9 cellular contexts compared by ENCODE assay signal in genomic region chr17:64503341-64503740, GRCh38. TPM values are rescaled to one million over a fixed set of nuclear protein-coding genes. Genes with fewer than 3 reads are reported as not detected.
DNase-seq lines count a peak whose midpoint lies in the region; ATAC-seq and TF ChIP-seq lines count a peak whose summit lies in the region.
"Had no signal": no experiment of that assay in that cellular context is flagged by ENCODE, and none has a peak within 500 bp of the region (broad histone marks: within the 10 kb centered on the region; RNA-seq: fewer than 3 reads in every experiment).

No MANE protein-coding gene starts in this region.

- DNase-seq in GM23338 (ENCODE audit: low spot score) (no peak), natural killer cell (no peak), GM19238 (ENCODE audit: insufficient read length, low spot score) (no peak), NCI-H1048 (lab: John Stamatoyannopoulos, UW) (no peak), ACHN (no peak)
- no peak for DNase-seq in activated naive CD8-positive, alpha-beta T cell treated with anti-CD3 and anti-CD28 coated beads for 36 hours
- DNase-seq: NCI-H1436, retina had no signal

- H3K27me3 ChIP-seq in GM23338 (ENCODE audit: insufficient read depth), result no peaks in the 10 kb centered on the region

- H3K4me2 ChIP-seq in GM23338, result no peak overlapping the region

- peaks cover 83% of the 10 kb centered on the region for H3K79me2 ChIP-seq in GM23338 (replicated peaks; ENCODE audit: insufficient read depth)

- H3K9me2 ChIP-seq in GM23338 (ENCODE audit: insufficient read depth), result no peaks in the 10 kb centered on the region

- intact Hi-C loops in natural killer cell (cut with micrococcal nuclease), result no loop called here

- H3K4me1 Mint-ChIP-seq in GM23338 (peaks cover 62% of the 10 kb centered on the region), natural killer cell (peaks cover 86% of the 10 kb centered on the region in 2 donors)
- H3K4me1 Mint-ChIP-seq in activated naive CD8-positive, alpha-beta T cell treated with anti-CD3 and anti-CD28 coated beads for 36 hours, result peaks cover 59% of the 10 kb centered on the region

- peaks cover 64% of the 10 kb centered on the region for H3K36me3 ChIP-seq in GM23338 (ENCODE audit: insufficient read depth)

- peaks cover 27% of the 10 kb centered on the region for H3K27me3 Mint-ChIP-seq in GM23338 (ENCODE audit: insufficient read depth, low read depth, poor library complexity)
- H3K27me3 Mint-ChIP-seq in activated naive CD8-positive, alpha-beta T cell treated with anti-CD3 and anti-CD28 coated beads for 36 hours, result no peaks in the 10 kb centered on the region
- H3K27me3 Mint-ChIP-seq in natural killer cell (ENCODE audit: low read depth in 2 of 2), result no peaks in the 10 kb centered on the region

- in situ Hi-C loops in ACHN (cut with HindIII; ENCODE audit: low pct_ligation_motif_present, low pct_unique_long_range_greater_than_20kb, low sequenced_read_pairs), result no loop called here

- H2AFZ ChIP-seq in GM23338, result no peak overlapping the region

- H3K36me3 Mint-ChIP-seq in GM23338 (ENCODE audit: low read depth), result peaks cover 88% of the 10 kb centered on the region
- peaks cover 74% of the 10 kb centered on the region for H3K36me3 Mint-ChIP-seq in activated naive CD8-positive, alpha-beta T cell treated with anti-CD3 and anti-CD28 coated beads for 36 hours
- H3K36me3 Mint-ChIP-seq in natural killer cell, result peaks cover 77% of the 10 kb centered on the region

- ATAC-seq in GM23338 (no peak), natural killer cell (no peak)
- ATAC-seq: esophagus mucosa had no signal

- TF ChIP-seq CTCF in GM23338 (conservative IDR thresholded peaks at IDR 0.05; ENCODE audit: low read depth in 2 of 2), result no peak
- TF ChIP-seq CTCF in natural killer cell (IDR thresholded peaks at IDR 0.05), result no peak

- H3F3A ChIP-seq in GM23338 (replicated peaks; ENCODE audit: low read depth), result peaks cover 59% of the 10 kb centered on the region

- H3K4me1 ChIP-seq in GM23338 (ENCODE audit: insufficient read depth), result peaks cover 8% of the 10 kb centered on the region; the same call in 1 of the 2 replicates

- H3K27ac ChIP-seq in GM23338 (ENCODE audit: low read depth), result peak overlapping the region; percentile 71

- H3K9me3 Mint-ChIP-seq in GM23338, result peaks cover 4% of the 10 kb centered on the region; the same call in 1 of the 3 replicates
- H3K9me3 Mint-ChIP-seq in activated naive CD8-positive, alpha-beta T cell treated with anti-CD3 and anti-CD28 coated beads for 36 hours, result no peaks in the 10 kb centered on the region
- no peaks in the 10 kb centered on the region for H3K9me3 Mint-ChIP-seq in natural killer cell

- H3K4me3 Mint-ChIP-seq in GM23338 (peak overlapping the region; percentile 36; the same call in 2 of the 3 replicates), natural killer cell (peak overlapping the region; percentile 95)
- H3K4me3 Mint-ChIP-seq in activated naive CD8-positive, alpha-beta T cell treated with anti-CD3 and anti-CD28 coated beads for 36 hours, result peak overlapping the region; percentile 44

- H4K20me1 ChIP-seq in GM23338 (replicated peaks; ENCODE audit: insufficient read depth), result peaks cover 64% of the 10 kb centered on the region

- H3K27ac Mint-ChIP-seq in GM23338, result 0 out of 2 replicates have a peak overlapping the region, but pooled peaks have one; percentile 44
- peak overlapping the region; percentile 57 for H3K27ac Mint-ChIP-seq in activated naive CD8-positive, alpha-beta T cell treated with anti-CD3 and anti-CD28 coated beads for 36 hours
- peak overlapping the region; percentile 97 to 99 for H3K27ac Mint-ChIP-seq in natural killer cell

- peak overlapping the region; percentile 100; the same call in 1 of the 2 replicates for H3K4me3 ChIP-seq in GM23338

TF ChIP-seq in GM23338, 12 proteins besides CTCF, POLR2A, EP300 and RAD21 (continues in another document):
- TF ChIP-seq POLR2AphosphoS5 (IDR thresholded peaks at IDR 0.05; ENCODE audit: low read depth) (no peak), CREB1 (CRISPR knock-in tag; IDR thresholded peaks at IDR 0.05; ENCODE audit: low read depth) (no peak), STAT1 (IDR thresholded peaks at IDR 0.05; ENCODE audit: unreplicated experiment) (no peak), ZNF462 (CRISPR knock-in tag; IDR thresholded peaks at IDR 0.05) (no peak), JUNB (IDR thresholded peaks at IDR 0.05; ENCODE audit: unreplicated experiment) (no peak)

RNA-seq across cellular contexts. Expression of gene DDX5, which starts 2.7 kb away (rescaled TPM):
- total RNA-seq in GM23338 (2014; rRNA removed; shearing (Covaris generic)), result 399 and 400 TPM in 2 replicates
- 367 and 447 TPM in 2 replicates for polyA plus RNA-seq in GM23338 (2016; fragmentation: Nextera tagmentation; extraction: Ambion mirVana)
- 100 to 1,000 TPM; 719 to 745 TPM for total RNA-seq in activated naive CD8-positive, alpha-beta T cell treated with anti-CD3 and anti-CD28 coated beads for 36 hours
- total RNA-seq in natural killer cell, result 1,000 to 10,000 TPM; 2,956 to 3,334 (median 3,276) TPM

RNA-seq across cellular contexts. Expression of gene CEP95, which starts 3.4 kb away (rescaled TPM):
- 41.1 and 81.1 TPM in 2 replicates for total RNA-seq in GM23338 (2014; rRNA removed; shearing (Covaris generic))
- polyA plus RNA-seq in GM23338 (2016; fragmentation: Nextera tagmentation; extraction: Ambion mirVana), result 38.9 and 45.4 TPM in 2 replicates
- 10 to 100 TPM; 39.3 to 39.7 TPM for total RNA-seq in activated naive CD8-positive, alpha-beta T cell treated with anti-CD3 and anti-CD28 coated beads for 36 hours
- 100 to 1,000 TPM; 152 to 187 (median 186) TPM for total RNA-seq in natural killer cell

RNA-seq across cellular contexts. Expression of gene POLG2, which starts 6.5 kb away (rescaled TPM):
- 19.8 and 20.2 TPM in 2 replicates for total RNA-seq in GM23338 (2014; rRNA removed; shearing (Covaris generic))
- 27.7 and 28.0 TPM in 2 replicates for polyA plus RNA-seq in GM23338 (2016; fragmentation: Nextera tagmentation; extraction: Ambion mirVana)
- 10 to 100 TPM; 28.6 to 32.8 TPM for total RNA-seq in activated naive CD8-positive, alpha-beta T cell treated with anti-CD3 and anti-CD28 coated beads for 36 hours
- 10 to 100 TPM; 34.7 to 65.3 (median 41.2) TPM for total RNA-seq in natural killer cell

RNA-seq across cellular contexts. Expression of gene MILR1, which starts 54.4 kb away (rescaled TPM):
- total RNA-seq in GM23338 (2014; rRNA removed; shearing (Covaris generic)), result not detected in 2 replicates
- polyA plus RNA-seq in GM23338 (2016; fragmentation: Nextera tagmentation; extraction: Ambion mirVana), result 0.39 TPM in 1 of 2 replicates, not detected in the other
- under 1 TPM; 0.49 to 0.68 TPM for total RNA-seq in activated naive CD8-positive, alpha-beta T cell treated with anti-CD3 and anti-CD28 coated beads for 36 hours
- 10 to 100 TPM in 1 of 3 donors, 1 to 10 TPM in 2; 2.2 to 12.0 (median 3.3) TPM for total RNA-seq in natural killer cell

Comparison
In these comparisons a context has a peak if more than half of its experiments do, and no peak if none do; other contexts are left out.
1. H3K27ac Mint-ChIP-seq: peak in every context shown above with its lines; median percentile 98 in natural killer cell; 57 in activated naive CD8-positive, alpha-beta T cell treated with anti-CD3 and anti-CD28 coated beads for 36 hours; 44 in GM23338.
2. H3K4me3 Mint-ChIP-seq: peak in every context shown above with its lines; median percentile 95 in natural killer cell; 44 in activated naive CD8-positive, alpha-beta T cell treated with anti-CD3 and anti-CD28 coated beads for 36 hours; 36 in GM23338.